ENCODE assay signal across 9 cellular contexts in the genomic region with DNA sequence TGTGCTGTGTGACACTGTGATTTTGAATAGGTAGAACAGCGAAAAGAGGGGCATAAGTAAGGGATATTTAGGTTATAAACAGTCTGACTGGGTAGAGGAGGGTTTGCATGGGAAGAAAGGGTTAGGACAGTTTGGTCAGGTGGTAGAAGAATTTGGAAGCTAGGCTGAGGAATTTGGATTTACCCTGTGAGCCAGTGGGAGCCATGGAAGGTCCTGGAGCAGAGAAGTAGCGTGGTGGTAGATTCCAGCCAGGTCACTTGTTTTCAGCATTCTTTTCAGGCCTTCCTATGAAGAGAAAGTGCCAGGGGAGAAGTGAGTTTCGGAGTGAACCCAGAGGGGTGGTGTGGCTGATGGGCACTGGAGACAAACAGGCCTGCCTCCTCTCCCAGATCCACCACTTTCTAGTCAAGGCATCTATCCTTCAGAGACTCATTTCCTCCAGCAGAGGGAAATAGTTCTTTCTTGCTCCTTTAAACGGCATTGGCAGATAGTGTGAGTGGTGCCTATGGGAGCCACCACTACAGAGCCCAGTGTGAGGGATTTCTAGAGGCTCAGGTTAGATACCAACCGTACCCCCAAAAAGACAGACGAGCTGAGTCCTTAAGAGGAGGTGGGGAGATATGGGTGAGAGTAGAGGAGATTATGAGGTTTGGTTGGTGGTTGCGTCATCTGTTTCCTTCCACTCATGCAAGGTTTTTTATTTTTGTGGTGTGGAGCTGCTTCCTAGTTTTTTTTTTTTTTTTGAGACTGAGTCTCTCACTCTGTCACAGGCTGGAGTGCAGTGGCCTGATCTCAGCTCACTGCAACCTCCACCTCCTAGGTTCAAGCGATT. TPM values are rescaled to one million over a fixed set of nuclear protein-coding genes. Genes with fewer than 3 reads are reported as not detected.
A peak's percentile ranks its signal among the peaks of the same experiment; 100 is the strongest.
DNase-seq lines count a peak whose midpoint lies in the region; ATAC-seq lines count a peak whose summit lies in the region.
"Had no signal": no experiment of that assay in that cellular context is flagged by ENCODE, and none has a peak within 500 bp of the region (broad histone marks: within the 10 kb centered on the region; RNA-seq: fewer than 3 reads in every experiment).

No MANE protein-coding gene starts in this region.

- peaks cover 8% of the 10 kb centered on the region for H3K36me3 Mint-ChIP-seq in activated naive CD8-positive, alpha-beta T cell treated with anti-CD3 and anti-CD28 coated beads, Interleukin-2, amount 50 U/mL, for 24 hours (ENCODE audit: low read depth)
- H3K36me3 Mint-ChIP-seq in naive thymus-derived CD8-positive, alpha-beta T cell = peaks cover 0 to 8% (median 1%) of the 10 kb centered on the region in 3 donors

- ATAC-seq in activated naive CD8-positive, alpha-beta T cell treated with anti-CD3 and anti-CD28 coated beads, Interleukin-2, amount 50 U/mL, for 24 hours = peak; percentile 42
- ATAC-seq in naive thymus-derived CD8-positive, alpha-beta T cell = peak; percentile 78 to 91
- no peak for ATAC-seq in GM21825 (IDR thresholded peaks at IDR 0.05; ENCODE audit: unreplicated experiment)

- H3K27ac Mint-ChIP-seq in activated naive CD8-positive, alpha-beta T cell treated with anti-CD3 and anti-CD28 coated beads, Interleukin-2, amount 50 U/mL, for 24 hours = peak overlapping the region; percentile 78
- H3K27ac Mint-ChIP-seq in naive thymus-derived CD8-positive, alpha-beta T cell = peak overlapping the region in 9 of 10 donors; percentile 45 to 91 (median 63)

- peaks cover 88% of the 10 kb centered on the region for H3K4me1 Mint-ChIP-seq in activated naive CD8-positive, alpha-beta T cell treated with anti-CD3 and anti-CD28 coated beads, Interleukin-2, amount 50 U/mL, for 24 hours
- peaks cover 21 to 93% (median 43%) of the 10 kb centered on the region in 4 donors for H3K4me1 Mint-ChIP-seq in naive thymus-derived CD8-positive, alpha-beta T cell

- peak; percentile 55 for DNase-seq in GM03348 (ENCODE audit: low spot score)
- peak; percentile 94 for DNase-seq in MV-4-11 (lab: John Stamatoyannopoulos, UW)
- no peak for DNase-seq in activated naive CD8-positive, alpha-beta T cell treated with anti-CD3 and anti-CD28 coated beads, Interleukin-2, amount 50 U/mL, for 24 hours
- DNase-seq in naive thymus-derived CD8-positive, alpha-beta T cell = peak in 6 of 10 donors; percentile 5 to 61 (median 26)
- no peak for DNase-seq in activated gamma-delta T cell treated with Interleukin-2 at 50 U/mL for 16 hours
- no peak for DNase-seq in COLO829 (ENCODE audit: low spot score)
- DNase-seq in NCI-H187 treated with DMSO at 0.1 percent for 48 hours (lab: John Stamatoyannopoulos, UW) = no peak
- DNase-seq: head of caudate nucleus had no signal

- POLR2A ChIA-PET in naive thymus-derived CD8-positive, alpha-beta T cell (lab: Charles Lee) = interaction anchor here (0.5 to 1.4 kb wide), 4 partner anchors 46 to 158 kb away, joined by 3 to 4 read pairs (median 4); a partner anchor contains a TSS

- peak overlapping the region; percentile 53 for H3K4me3 Mint-ChIP-seq in activated naive CD8-positive, alpha-beta T cell treated with anti-CD3 and anti-CD28 coated beads, Interleukin-2, amount 50 U/mL, for 24 hours
- H3K4me3 Mint-ChIP-seq in naive thymus-derived CD8-positive, alpha-beta T cell = peak overlapping the region in 9 of 10 donors; percentile 9 to 89 (median 62)

- no peaks in the 10 kb centered on the region for H3K9me3 Mint-ChIP-seq in activated naive CD8-positive, alpha-beta T cell treated with anti-CD3 and anti-CD28 coated beads, Interleukin-2, amount 50 U/mL, for 24 hours
- no peaks in the 10 kb centered on the region for H3K9me3 Mint-ChIP-seq in naive thymus-derived CD8-positive, alpha-beta T cell

- H3K27me3 Mint-ChIP-seq in activated naive CD8-positive, alpha-beta T cell treated with anti-CD3 and anti-CD28 coated beads, Interleukin-2, amount 50 U/mL, for 24 hours = no peaks in the 10 kb centered on the region
- no peaks in the 10 kb centered on the region for H3K27me3 Mint-ChIP-seq in naive thymus-derived CD8-positive, alpha-beta T cell

RNA-seq across cellular contexts. Expression of a gene that starts 21.2 kb away (rescaled TPM):
- total RNA-seq in naive thymus-derived CD8-positive, alpha-beta T cell = 10 to 100 TPM; 24.1 to 26.6 TPM
- polyA plus RNA-seq in naive thymus-derived CD8-positive, alpha-beta T cell = 10 to 100 TPM; 16.3 to 21.9 (median 21.0) TPM

RNA-seq across cellular contexts. Expression of a gene that starts 47.6 kb away (rescaled TPM):
- total RNA-seq in naive thymus-derived CD8-positive, alpha-beta T cell = 1 to 10 TPM; 6.4 to 8.6 TPM
- 10 to 100 TPM; 17.4 to 31.2 (median 23.7) TPM for polyA plus RNA-seq in naive thymus-derived CD8-positive, alpha-beta T cell

RNA-seq across cellular contexts. Expression of a gene that starts 47.9 kb away (rescaled TPM):
- 10 to 100 TPM; 19.4 to 20.4 TPM for total RNA-seq in naive thymus-derived CD8-positive, alpha-beta T cell
- 1 to 10 TPM; 7.5 to 8.5 (median 7.8) TPM for polyA plus RNA-seq in naive thymus-derived CD8-positive, alpha-beta T cell

Comparison
In these comparisons a context has a peak if more than half of its experiments do, and no peak if none do; other contexts are left out.
1. DNase-seq: peak in GM03348 (single experiment), MV-4-11 (single experiment) and naive thymus-derived CD8-positive, alpha-beta T cell (6 of 10); none in activated naive CD8-positive, alpha-beta T cell treated with anti-CD3 and anti-CD28 coated beads, Interleukin-2, amount 50 U/mL, for 24 hours (single experiment), activated gamma-delta T cell treated with Interleukin-2 at 50 U/mL for 16 hours (single experiment), COLO829 (single experiment) and NCI-H187 treated with DMSO at 0.1 percent for 48 hours (single experiment).